ENCODE assay signal across 1 cellular context in the genomic region with DNA sequence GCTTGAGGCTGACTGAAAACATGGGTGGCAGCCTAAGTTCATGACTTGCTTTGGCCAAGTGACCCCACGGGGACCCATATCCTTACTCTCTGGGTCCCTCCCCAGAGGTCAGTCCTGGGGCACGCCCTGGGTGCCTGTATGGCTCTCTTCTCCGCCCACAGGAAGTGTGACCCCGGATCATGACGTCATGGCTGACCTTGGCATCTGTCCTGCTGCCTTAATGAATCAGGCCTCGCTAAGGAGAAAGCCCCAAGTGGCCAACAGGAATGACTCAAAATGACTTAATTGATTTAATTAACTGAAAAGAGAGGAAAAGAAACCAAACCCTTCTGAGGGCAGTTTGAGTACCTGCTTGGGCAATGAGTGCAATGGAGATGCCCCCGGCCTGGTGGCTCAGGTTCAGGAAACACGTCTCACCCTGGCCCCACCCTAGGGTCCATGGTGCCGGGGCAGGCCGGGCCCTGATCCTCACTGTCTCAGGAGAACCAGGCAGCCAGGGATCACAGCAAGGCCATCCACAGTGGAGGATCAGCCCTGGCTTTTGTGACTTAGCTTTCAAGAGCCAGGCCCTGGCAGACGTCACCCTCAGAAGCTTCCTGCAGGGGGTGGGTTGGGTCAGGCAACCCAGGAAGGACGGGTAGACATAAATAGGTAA.
A peak's percentile ranks its signal among the peaks of the same experiment; 100 is the strongest.
TF ChIP-seq lines count a peak whose summit lies in the region.

No MANE protein-coding gene starts in this region.

TF ChIP-seq in K562, 482 proteins besides CTCF, POLR2A, EP300 and RAD21 (continued from another document):
- TF ChIP-seq, protein P1, sequence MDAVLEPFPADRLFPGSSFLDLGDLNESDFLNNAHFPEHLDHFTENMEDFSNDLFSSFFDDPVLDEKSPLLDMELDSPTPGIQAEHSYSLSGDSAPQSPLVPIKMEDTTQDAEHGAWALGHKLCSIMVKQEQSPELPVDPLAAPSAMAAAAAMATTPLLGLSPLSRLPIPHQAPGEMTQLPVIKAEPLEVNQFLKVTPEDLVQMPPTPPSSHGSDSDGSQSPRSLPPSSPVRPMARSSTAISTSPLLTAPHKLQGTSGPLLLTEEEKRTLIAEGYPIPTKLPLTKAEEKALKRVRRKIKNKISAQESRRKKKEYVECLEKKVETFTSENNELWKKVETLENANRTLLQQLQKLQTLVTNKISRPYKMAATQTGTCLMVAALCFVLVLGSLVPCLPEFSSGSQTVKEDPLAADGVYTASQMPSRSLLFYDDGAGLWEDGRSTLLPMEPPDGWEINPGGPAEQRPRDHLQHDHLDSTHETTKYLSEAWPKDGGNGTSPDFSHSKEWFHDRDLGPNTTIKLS (IDR thresholded peaks at IDR 0.05; ENCODE audit: borderline replicate concordance, low read depth): no peak
- TF ChIP-seq, protein P2, sequence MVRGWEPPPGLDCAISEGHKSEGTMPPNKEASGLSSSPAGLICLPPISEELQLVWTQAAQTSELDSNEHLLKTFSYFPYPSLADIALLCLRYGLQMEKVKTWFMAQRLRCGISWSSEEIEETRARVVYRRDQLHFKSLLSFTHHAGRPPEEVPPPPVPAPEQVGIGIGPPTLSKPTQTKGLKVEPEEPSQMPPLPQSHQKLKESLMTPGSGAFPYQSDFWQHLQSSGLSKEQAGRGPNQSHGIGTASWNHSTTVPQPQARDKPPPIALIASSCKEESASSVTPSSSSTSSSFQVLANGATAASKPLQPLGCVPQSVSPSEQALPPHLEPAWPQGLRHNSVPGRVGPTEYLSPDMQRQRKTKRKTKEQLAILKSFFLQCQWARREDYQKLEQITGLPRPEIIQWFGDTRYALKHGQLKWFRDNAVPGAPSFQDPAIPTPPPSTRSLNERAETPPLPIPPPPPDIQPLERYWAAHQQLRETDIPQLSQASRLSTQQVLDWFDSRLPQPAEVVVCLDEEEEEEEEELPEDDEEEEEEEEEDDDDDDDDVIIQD (CRISPR knock-in tag; IDR thresholded peaks at IDR 0.05): no peak
- TF ChIP-seq, protein P3, sequence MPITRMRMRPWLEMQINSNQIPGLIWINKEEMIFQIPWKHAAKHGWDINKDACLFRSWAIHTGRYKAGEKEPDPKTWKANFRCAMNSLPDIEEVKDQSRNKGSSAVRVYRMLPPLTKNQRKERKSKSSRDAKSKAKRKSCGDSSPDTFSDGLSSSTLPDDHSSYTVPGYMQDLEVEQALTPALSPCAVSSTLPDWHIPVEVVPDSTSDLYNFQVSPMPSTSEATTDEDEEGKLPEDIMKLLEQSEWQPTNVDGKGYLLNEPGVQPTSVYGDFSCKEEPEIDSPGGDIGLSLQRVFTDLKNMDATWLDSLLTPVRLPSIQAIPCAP (CRISPR knock-in tag; IDR thresholded peaks at IDR 0.05; ENCODE audit: borderline replicate concordance): no peak
- no peak for TF ChIP-seq NR2C1 (IDR thresholded peaks at IDR 0.05)
- peak; percentile 36; the same call in 1 of the 2 replicates for TF ChIP-seq NR2C1 (tag; IDR thresholded peaks at IDR 0.05)
- TF ChIP-seq YBX1 (IDR thresholded peaks at IDR 0.05): no peak
- TF ChIP-seq, protein P4, sequence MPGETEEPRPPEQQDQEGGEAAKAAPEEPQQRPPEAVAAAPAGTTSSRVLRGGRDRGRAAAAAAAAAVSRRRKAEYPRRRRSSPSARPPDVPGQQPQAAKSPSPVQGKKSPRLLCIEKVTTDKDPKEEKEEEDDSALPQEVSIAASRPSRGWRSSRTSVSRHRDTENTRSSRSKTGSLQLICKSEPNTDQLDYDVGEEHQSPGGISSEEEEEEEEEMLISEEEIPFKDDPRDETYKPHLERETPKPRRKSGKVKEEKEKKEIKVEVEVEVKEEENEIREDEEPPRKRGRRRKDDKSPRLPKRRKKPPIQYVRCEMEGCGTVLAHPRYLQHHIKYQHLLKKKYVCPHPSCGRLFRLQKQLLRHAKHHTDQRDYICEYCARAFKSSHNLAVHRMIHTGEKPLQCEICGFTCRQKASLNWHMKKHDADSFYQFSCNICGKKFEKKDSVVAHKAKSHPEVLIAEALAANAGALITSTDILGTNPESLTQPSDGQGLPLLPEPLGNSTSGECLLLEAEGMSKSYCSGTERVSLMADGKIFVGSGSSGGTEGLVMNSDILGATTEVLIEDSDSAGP (CRISPR knock-in tag; IDR thresholded peaks at IDR 0.05): no peak
- TF ChIP-seq ZNF589 (CRISPR knock-in tag; IDR thresholded peaks at IDR 0.05; ENCODE audit: low read depth): no peak
- TF ChIP-seq NR4A1 (CRISPR knock-in tag; IDR thresholded peaks at IDR 0.05): no peak
- no peak for TF ChIP-seq NR4A1 (tag; IDR thresholded peaks at IDR 0.05)
- TF ChIP-seq BDP1 (IDR thresholded peaks at IDR 0.05; ENCODE audit: insufficient read depth, insufficient read length): no peak
- TF ChIP-seq CTBP1 (IDR thresholded peaks at IDR 0.05; ENCODE audit: borderline replicate concordance): no peak
- no peak for TF ChIP-seq ZNF644 (tag; IDR thresholded peaks at IDR 0.05; ENCODE audit: low read depth)
- no peak for TF ChIP-seq SREBF1 (IDR thresholded peaks at IDR 0.05; ENCODE audit: borderline replicate concordance, low read depth, low read length)
- TF ChIP-seq RBM22 (IDR thresholded peaks at IDR 0.05; ENCODE audit: low read depth, low read length, poor library complexity, severe bottlenecking): no peak
- no peak for TF ChIP-seq SP1 (CRISPR knock-in tag; IDR thresholded peaks at IDR 0.05)
- no peak for TF ChIP-seq NR2C2 (CRISPR knock-in tag; IDR thresholded peaks at IDR 0.05)
- TF ChIP-seq NR2C2 (tag; IDR thresholded peaks at IDR 0.05): peak; percentile 70; the same call in 1 of the 2 replicates
- TF ChIP-seq, protein P5, sequence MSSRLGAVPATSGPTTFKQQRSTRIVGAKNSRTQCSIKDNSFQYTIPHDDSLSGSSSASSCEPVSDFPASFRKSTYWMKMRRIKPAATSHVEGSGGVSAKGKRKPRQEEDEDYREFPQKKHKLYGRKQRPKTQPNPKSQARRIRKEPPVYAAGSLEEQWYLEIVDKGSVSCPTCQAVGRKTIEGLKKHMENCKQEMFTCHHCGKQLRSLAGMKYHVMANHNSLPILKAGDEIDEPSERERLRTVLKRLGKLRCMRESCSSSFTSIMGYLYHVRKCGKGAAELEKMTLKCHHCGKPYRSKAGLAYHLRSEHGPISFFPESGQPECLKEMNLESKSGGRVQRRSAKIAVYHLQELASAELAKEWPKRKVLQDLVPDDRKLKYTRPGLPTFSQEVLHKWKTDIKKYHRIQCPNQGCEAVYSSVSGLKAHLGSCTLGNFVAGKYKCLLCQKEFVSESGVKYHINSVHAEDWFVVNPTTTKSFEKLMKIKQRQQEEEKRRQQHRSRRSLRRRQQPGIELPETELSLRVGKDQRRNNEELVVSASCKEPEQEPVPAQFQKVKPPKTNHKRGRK (tag; IDR thresholded peaks at IDR 0.05): no peak
- TF ChIP-seq, protein P6, sequence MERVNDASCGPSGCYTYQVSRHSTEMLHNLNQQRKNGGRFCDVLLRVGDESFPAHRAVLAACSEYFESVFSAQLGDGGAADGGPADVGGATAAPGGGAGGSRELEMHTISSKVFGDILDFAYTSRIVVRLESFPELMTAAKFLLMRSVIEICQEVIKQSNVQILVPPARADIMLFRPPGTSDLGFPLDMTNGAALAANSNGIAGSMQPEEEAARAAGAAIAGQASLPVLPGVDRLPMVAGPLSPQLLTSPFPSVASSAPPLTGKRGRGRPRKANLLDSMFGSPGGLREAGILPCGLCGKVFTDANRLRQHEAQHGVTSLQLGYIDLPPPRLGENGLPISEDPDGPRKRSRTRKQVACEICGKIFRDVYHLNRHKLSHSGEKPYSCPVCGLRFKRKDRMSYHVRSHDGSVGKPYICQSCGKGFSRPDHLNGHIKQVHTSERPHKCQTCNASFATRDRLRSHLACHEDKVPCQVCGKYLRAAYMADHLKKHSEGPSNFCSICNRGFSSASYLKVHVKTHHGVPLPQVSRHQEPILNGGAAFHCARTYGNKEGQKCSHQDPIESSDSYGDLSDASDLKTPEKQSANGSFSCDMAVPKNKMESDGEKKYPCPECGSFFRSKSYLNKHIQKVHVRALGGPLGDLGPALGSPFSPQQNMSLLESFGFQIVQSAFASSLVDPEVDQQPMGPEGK (CRISPR knock-in tag; IDR thresholded peaks at IDR 0.05; ENCODE audit: borderline replicate concordance): no peak
